Comparison of ENCODE assay signal across 1 cellular context in the genomic region with DNA sequence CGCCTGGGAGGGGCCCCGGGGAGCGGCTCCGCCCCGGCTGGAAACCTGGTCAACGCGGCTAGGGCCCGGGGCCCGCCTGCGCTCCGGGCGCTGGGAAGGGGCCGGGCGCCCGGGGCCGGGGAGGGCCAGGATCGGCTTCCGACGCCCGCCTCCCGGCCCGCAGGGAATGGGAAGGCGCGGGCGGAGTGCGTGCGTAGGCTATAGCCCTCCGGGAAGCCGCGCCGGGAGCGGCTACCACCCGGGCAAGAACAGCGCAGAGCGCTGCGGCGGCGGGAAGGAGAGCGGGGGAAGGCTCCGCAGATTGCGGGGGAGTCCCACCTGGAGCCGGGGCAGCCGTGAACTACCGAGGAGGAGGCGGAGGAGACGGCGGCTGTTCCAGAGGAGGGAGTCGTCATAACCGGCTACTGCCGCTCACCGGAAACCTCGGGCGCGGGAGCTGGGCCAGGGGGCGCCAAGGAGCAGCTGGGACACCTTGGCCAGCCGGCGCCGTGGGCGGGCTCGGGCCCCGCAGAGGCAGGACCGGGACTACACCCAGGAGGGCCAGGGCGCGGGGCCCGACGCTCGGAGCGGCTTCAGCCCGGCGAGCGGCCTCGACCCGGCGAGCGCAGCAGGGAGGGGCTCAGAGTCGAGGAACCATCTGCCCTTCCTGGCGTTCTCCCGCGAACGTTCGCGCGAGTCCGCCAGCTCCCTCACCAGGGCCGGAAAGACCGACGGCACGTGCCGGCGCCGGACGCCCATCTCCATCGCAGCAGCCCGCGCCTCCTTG.
TF ChIP-seq lines count a peak whose summit lies in the region.

A gene (minus strand): TSS at position 429 of the 766 bp plus-strand sequence. CDS start 3,838 bp downstream, outside the sequence.

TF ChIP-seq in GM12878, 131 proteins besides CTCF, POLR2A, EP300 and RAD21 (continued from another document and continues in another):
- TF ChIP-seq, protein P1, sequence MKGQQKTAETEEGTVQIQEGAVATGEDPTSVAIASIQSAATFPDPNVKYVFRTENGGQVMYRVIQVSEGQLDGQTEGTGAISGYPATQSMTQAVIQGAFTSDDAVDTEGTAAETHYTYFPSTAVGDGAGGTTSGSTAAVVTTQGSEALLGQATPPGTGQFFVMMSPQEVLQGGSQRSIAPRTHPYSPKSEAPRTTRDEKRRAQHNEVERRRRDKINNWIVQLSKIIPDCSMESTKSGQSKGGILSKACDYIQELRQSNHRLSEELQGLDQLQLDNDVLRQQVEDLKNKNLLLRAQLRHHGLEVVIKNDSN (IDR thresholded peaks at IDR 0.05; ENCODE audit: borderline replicate concordance, extremely low read length, insufficient read depth, low read depth, low read length), result peak; percentile 65
- TF ChIP-seq RUNX3 (IDR thresholded peaks at IDR 0.05; ENCODE audit: low read length), result peak; percentile 36; the same call in 1 of the 2 replicates
- peak; percentile 49; the same call in 1 of the 2 replicates for TF ChIP-seq NR2F1 (conservative IDR thresholded peaks at IDR 0.05)
- TF ChIP-seq, protein P2, sequence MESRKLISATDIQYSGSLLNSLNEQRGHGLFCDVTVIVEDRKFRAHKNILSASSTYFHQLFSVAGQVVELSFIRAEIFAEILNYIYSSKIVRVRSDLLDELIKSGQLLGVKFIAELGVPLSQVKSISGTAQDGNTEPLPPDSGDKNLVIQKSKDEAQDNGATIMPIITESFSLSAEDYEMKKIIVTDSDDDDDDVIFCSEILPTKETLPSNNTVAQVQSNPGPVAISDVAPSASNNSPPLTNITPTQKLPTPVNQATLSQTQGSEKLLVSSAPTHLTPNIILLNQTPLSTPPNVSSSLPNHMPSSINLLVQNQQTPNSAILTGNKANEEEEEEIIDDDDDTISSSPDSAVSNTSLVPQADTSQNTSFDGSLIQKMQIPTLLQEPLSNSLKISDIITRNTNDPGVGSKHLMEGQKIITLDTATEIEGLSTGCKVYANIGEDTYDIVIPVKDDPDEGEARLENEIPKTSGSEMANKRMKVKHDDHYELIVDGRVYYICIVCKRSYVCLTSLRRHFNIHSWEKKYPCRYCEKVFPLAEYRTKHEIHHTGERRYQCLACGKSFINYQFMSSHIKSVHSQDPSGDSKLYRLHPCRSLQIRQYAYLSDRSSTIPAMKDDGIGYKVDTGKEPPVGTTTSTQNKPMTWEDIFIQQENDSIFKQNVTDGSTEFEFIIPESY (IDR thresholded peaks at IDR 0.05), result no peak
- peak; percentile 72 to 77 for TF ChIP-seq IKZF2 (IDR thresholded peaks at IDR 0.05)
- no peak for TF ChIP-seq ATF7 (IDR thresholded peaks at IDR 0.05; ENCODE audit: low read depth)
- no peak for TF ChIP-seq SREBF1 (IDR thresholded peaks at IDR 0.05; ENCODE audit: low read length)
- TF ChIP-seq ETV6 (conservative IDR thresholded peaks at IDR 0.05 in 1 of 2, IDR thresholded peaks at IDR 0.05 in 1 of 2; ENCODE audit: borderline replicate concordance in 1 of 2, low read depth in 1 of 2), result 0 out of 4 replicates have a peak, but pooled peaks of 1 of the 2 experiments have one; percentile 18
- TF ChIP-seq EED (IDR thresholded peaks at IDR 0.05; ENCODE audit: low read depth), result peak; percentile 79
- TF ChIP-seq NR2C2 (IDR thresholded peaks at IDR 0.05; ENCODE audit: borderline replicate concordance, control insufficient read depth, insufficient read length, low read depth), result no peak
- TF ChIP-seq NFIC (IDR thresholded peaks at IDR 0.05; ENCODE audit: low read depth, low read length), result no peak
- TF ChIP-seq ZNF274 (IDR thresholded peaks at IDR 0.05; ENCODE audit: insufficient read depth, insufficient read length), result no peak
- no peak for TF ChIP-seq STAT1 (conservative IDR thresholded peaks at IDR 0.05)
- TF ChIP-seq, protein P3, sequence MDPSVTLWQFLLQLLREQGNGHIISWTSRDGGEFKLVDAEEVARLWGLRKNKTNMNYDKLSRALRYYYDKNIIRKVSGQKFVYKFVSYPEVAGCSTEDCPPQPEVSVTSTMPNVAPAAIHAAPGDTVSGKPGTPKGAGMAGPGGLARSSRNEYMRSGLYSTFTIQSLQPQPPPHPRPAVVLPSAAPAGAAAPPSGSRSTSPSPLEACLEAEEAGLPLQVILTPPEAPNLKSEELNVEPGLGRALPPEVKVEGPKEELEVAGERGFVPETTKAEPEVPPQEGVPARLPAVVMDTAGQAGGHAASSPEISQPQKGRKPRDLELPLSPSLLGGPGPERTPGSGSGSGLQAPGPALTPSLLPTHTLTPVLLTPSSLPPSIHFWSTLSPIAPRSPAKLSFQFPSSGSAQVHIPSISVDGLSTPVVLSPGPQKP (IDR thresholded peaks at IDR 0.05; ENCODE audit: low read depth, low read length), result peak; percentile 60; the same call in 1 of the 2 replicates
- TF ChIP-seq POLR2AphosphoS5 (IDR thresholded peaks at IDR 0.05; ENCODE audit: low read length), result peak; percentile 73
- TF ChIP-seq SUZ12 (IDR thresholded peaks at IDR 0.05; ENCODE audit: unreplicated experiment), result no peak
- TF ChIP-seq KDM1A (IDR thresholded peaks at IDR 0.05; ENCODE audit: borderline replicate concordance), result no peak
- no peak for TF ChIP-seq ZSCAN29 (IDR thresholded peaks at IDR 0.05)
- no peak; the same call in 1 of the 2 replicates for TF ChIP-seq MTA3 (IDR thresholded peaks at IDR 0.05; ENCODE audit: borderline replicate concordance, low read length)
- no peak for TF ChIP-seq STAT3 (IDR thresholded peaks at IDR 0.05; ENCODE audit: low read depth, low read length)
- TF ChIP-seq, protein P4, sequence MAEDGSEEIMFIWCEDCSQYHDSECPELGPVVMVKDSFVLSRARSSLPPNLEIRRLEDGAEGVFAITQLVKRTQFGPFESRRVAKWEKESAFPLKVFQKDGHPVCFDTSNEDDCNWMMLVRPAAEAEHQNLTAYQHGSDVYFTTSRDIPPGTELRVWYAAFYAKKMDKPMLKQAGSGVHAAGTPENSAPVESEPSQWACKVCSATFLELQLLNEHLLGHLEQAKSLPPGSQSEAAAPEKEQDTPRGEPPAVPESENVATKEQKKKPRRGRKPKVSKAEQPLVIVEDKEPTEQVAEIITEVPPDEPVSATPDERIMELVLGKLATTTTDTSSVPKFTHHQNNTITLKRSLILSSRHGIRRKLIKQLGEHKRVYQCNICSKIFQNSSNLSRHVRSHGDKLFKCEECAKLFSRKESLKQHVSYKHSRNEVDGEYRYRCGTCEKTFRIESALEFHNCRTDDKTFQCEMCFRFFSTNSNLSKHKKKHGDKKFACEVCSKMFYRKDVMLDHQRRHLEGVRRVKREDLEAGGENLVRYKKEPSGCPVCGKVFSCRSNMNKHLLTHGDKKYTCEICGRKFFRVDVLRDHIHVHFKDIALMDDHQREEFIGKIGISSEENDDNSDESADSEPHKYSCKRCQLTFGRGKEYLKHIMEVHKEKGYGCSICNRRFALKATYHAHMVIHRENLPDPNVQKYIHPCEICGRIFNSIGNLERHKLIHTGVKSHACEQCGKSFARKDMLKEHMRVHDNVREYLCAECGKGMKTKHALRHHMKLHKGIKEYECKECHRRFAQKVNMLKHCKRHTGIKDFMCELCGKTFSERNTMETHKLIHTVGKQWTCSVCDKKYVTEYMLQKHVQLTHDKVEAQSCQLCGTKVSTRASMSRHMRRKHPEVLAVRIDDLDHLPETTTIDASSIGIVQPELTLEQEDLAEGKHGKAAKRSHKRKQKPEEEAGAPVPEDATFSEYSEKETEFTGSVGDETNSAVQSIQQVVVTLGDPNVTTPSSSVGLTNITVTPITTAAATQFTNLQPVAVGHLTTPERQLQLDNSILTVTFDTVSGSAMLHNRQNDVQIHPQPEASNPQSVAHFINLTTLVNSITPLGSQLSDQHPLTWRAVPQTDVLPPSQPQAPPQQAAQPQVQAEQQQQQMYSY (CRISPR knock-in tag; IDR thresholded peaks at IDR 0.05), result no peak
- TF ChIP-seq SRF (IDR thresholded peaks at IDR 0.05; ENCODE audit: low read depth in 2 of 2, low read length in 2 of 2), result no peak
- TF ChIP-seq ASH2L (IDR thresholded peaks at IDR 0.05; ENCODE audit: borderline replicate concordance, low read depth), result no peak
- no peak for TF ChIP-seq SUPT20H (IDR thresholded peaks at IDR 0.05; ENCODE audit: borderline replicate concordance, control insufficient read depth, low read depth, low read length)
- TF ChIP-seq, protein P5, sequence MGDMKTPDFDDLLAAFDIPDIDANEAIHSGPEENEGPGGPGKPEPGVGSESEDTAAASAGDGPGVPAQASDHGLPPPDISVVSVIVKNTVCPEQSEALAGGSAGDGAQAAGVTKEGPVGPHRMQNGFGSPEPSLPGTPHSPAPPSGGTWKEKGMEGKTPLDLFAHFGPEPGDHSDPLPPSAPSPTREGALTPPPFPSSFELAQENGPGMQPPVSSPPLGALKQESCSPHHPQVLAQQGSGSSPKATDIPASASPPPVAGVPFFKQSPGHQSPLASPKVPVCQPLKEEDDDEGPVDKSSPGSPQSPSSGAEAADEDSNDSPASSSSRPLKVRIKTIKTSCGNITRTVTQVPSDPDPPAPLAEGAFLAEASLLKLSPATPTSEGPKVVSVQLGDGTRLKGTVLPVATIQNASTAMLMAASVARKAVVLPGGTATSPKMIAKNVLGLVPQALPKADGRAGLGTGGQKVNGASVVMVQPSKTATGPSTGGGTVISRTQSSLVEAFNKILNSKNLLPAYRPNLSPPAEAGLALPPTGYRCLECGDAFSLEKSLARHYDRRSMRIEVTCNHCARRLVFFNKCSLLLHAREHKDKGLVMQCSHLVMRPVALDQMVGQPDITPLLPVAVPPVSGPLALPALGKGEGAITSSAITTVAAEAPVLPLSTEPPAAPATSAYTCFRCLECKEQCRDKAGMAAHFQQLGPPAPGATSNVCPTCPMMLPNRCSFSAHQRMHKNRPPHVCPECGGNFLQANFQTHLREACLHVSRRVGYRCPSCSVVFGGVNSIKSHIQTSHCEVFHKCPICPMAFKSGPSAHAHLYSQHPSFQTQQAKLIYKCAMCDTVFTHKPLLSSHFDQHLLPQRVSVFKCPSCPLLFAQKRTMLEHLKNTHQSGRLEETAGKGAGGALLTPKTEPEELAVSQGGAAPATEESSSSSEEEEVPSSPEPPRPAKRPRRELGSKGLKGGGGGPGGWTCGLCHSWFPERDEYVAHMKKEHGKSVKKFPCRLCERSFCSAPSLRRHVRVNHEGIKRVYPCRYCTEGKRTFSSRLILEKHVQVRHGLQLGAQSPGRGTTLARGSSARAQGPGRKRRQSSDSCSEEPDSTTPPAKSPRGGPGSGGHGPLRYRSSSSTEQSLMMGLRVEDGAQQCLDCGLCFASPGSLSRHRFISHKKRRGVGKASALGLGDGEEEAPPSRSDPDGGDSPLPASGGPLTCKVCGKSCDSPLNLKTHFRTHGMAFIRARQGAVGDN (IDR thresholded peaks at IDR 0.05), result peak; percentile 72
- no peak for TF ChIP-seq POU2F2 (IDR thresholded peaks at IDR 0.05; ENCODE audit: borderline replicate concordance, low read depth, low read length)
- TF ChIP-seq, protein P6, sequence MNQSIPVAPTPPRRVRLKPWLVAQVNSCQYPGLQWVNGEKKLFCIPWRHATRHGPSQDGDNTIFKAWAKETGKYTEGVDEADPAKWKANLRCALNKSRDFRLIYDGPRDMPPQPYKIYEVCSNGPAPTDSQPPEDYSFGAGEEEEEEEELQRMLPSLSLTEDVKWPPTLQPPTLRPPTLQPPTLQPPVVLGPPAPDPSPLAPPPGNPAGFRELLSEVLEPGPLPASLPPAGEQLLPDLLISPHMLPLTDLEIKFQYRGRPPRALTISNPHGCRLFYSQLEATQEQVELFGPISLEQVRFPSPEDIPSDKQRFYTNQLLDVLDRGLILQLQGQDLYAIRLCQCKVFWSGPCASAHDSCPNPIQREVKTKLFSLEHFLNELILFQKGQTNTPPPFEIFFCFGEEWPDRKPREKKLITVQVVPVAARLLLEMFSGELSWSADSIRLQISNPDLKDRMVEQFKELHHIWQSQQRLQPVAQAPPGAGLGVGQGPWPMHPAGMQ (IDR thresholded peaks at IDR 0.05; ENCODE audit: borderline replicate concordance), result no peak
- no peak for TF ChIP-seq CEBPB (IDR thresholded peaks at IDR 0.05; ENCODE audit: borderline replicate concordance in 1 of 2, low read depth in 2 of 2, low read length in 2 of 2)
- no peak for TF ChIP-seq FOXM1 (IDR thresholded peaks at IDR 0.05; ENCODE audit: low read depth, low read length)
- TF ChIP-seq, protein P7, sequence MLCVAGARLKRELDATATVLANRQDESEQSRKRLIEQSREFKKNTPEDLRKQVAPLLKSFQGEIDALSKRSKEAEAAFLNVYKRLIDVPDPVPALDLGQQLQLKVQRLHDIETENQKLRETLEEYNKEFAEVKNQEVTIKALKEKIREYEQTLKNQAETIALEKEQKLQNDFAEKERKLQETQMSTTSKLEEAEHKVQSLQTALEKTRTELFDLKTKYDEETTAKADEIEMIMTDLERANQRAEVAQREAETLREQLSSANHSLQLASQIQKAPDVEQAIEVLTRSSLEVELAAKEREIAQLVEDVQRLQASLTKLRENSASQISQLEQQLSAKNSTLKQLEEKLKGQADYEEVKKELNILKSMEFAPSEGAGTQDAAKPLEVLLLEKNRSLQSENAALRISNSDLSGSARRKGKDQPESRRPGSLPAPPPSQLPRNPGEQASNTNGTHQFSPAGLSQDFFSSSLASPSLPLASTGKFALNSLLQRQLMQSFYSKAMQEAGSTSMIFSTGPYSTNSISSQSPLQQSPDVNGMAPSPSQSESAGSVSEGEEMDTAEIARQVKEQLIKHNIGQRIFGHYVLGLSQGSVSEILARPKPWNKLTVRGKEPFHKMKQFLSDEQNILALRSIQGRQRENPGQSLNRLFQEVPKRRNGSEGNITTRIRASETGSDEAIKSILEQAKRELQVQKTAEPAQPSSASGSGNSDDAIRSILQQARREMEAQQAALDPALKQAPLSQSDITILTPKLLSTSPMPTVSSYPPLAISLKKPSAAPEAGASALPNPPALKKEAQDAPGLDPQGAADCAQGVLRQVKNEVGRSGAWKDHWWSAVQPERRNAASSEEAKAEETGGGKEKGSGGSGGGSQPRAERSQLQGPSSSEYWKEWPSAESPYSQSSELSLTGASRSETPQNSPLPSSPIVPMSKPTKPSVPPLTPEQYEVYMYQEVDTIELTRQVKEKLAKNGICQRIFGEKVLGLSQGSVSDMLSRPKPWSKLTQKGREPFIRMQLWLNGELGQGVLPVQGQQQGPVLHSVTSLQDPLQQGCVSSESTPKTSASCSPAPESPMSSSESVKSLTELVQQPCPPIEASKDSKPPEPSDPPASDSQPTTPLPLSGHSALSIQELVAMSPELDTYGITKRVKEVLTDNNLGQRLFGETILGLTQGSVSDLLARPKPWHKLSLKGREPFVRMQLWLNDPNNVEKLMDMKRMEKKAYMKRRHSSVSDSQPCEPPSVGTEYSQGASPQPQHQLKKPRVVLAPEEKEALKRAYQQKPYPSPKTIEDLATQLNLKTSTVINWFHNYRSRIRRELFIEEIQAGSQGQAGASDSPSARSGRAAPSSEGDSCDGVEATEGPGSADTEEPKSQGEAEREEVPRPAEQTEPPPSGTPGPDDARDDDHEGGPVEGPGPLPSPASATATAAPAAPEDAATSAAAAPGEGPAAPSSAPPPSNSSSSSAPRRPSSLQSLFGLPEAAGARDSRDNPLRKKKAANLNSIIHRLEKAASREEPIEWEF (IDR thresholded peaks at IDR 0.05; ENCODE audit: insufficient replicate concordance, low read depth, low read length), result no peak
- no peak for TF ChIP-seq FOXK2 (IDR thresholded peaks at IDR 0.05)
- no peak for TF ChIP-seq PAX8 (IDR thresholded peaks at IDR 0.05)
- TF ChIP-seq, protein P8, sequence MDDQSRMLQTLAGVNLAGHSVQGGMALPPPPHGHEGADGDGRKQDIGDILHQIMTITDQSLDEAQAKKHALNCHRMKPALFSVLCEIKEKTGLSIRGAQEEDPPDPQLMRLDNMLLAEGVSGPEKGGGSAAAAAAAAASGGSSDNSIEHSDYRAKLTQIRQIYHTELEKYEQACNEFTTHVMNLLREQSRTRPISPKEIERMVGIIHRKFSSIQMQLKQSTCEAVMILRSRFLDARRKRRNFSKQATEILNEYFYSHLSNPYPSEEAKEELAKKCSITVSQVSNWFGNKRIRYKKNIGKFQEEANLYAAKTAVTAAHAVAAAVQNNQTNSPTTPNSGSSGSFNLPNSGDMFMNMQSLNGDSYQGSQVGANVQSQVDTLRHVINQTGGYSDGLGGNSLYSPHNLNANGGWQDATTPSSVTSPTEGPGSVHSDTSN (IDR thresholded peaks at IDR 0.05; ENCODE audit: insufficient replicate concordance, low read depth, low read length), result no peak
- 0 out of 2 replicates have a peak, but pooled peaks have one; percentile 2 for TF ChIP-seq MEF2A (IDR thresholded peaks at IDR 0.05; ENCODE audit: insufficient read depth, low read depth, low read length)
- TF ChIP-seq NBN (IDR thresholded peaks at IDR 0.05), result no peak
